9 cellular contexts compared by ENCODE assay signal in the genomic region with DNA sequence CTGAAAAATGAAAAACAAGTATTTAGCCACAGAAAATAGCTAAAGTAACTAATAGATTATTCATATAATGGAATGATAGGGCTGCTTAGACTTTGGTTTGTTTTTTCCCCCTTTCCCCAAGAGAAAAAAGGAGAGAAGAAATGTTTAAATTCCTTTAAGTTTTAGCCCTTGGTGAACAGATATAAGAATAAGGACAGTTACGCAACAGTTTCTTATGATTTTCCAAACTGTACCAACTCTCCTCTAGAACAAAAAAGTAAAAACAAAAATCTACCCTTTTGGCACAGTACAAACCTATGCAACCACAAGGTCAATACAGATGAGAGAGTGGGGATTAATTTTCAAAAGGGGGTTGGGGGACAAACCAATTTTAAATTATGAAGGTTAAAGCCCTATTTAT.
"Had no signal": no experiment of that assay in that cellular context is flagged by ENCODE, and none has a peak within 500 bp of the region (broad histone marks: within the 10 kb centered on the region; RNA-seq: fewer than 3 reads in every experiment).

No MANE protein-coding gene starts in this region.

- FAIRE-seq: H54 had no signal

- H3K27ac ChIP-seq: GM23248, HL-60, KMS-11 had no signal

- H3K27me3 Mint-ChIP-seq: IgD-negative memory B cell had no signal

- H3K27ac Mint-ChIP-seq: H9, IgD-negative memory B cell had no signal

- H3K9me3 Mint-ChIP-seq: H9, IgD-negative memory B cell had no signal

- H3K4me3 Mint-ChIP-seq: H9, IgD-negative memory B cell had no signal

- H3K9ac ChIP-seq: GM23248, KMS-11 had no signal

- DNase-seq: GM23248, GOT3, H9, HCEC 1CT, KBM-7 had no signal

- H2AFZ ChIP-seq: GM23248 had no signal

- H3K4me3 ChIP-seq: GM23248 had no signal

- H3K4me2 ChIP-seq: KMS-11 had no signal
